ENCODE assay signal across 20 cellular contexts in the genomic region with DNA sequence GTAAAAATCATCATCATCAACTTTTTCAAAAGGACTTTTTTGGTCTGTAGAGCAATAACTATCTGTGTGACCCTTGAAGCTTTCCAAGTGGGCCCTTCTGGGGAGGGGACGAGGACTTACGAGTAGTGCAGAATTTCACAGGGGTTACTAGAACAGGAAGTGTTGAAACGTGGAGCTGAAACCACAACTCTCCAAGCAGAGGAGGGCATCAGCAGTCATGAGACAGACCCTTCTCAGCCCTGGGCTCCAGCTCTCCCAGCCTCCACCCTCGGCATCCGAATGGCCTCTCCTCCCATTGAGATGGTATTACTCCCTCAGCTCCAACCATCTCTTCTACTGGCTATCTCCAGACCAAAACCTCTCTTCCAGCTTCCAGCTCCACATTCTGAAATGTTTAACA. TPM values are rescaled to one million over a fixed set of nuclear protein-coding genes. Genes with fewer than 3 reads are reported as not detected.
DNase-seq lines count a peak whose midpoint lies in the region; ATAC-seq and TF ChIP-seq lines count a peak whose summit lies in the region.
"Had no signal": no experiment of that assay in that cellular context is flagged by ENCODE, and none has a peak within 500 bp of the region (broad histone marks: within the 10 kb centered on the region; RNA-seq: fewer than 3 reads in every experiment).

No MANE protein-coding gene starts in this region.

- no peaks in the 10 kb centered on the region for H3K36me3 ChIP-seq in OCI-LY7 (ENCODE audit: insufficient read depth, low read length)
- H3K36me3 ChIP-seq: adrenal gland, right atrium auricular region had no signal

- H3K4me3 ChIP-seq in NB4 (ENCODE audit: low read depth, low read length) (no peak overlapping the region), OCI-LY7 (ENCODE audit: low read depth, low read length, poor library complexity, severe bottlenecking) (no peak overlapping the region)
- H3K4me3 ChIP-seq: adrenal gland, right atrium auricular region, SJSA1 had no signal

- TF ChIP-seq CTCF in NB4 (IDR thresholded peaks at IDR 0.05; ENCODE audit: low read depth, low read length) = no peak
- no peak for TF ChIP-seq CTCF in OCI-LY7 (conservative IDR thresholded peaks at IDR 0.05; ENCODE audit: low read length)

- intact Hi-C loops in OCI-LY7 (cut with micrococcal nuclease; ENCODE audit: unreplicated experiment) = no loop called here

- BruUV-seq in OCI-LY7 (replicated peaks; lab: Mats Ljungman, UMichigan) = no TSS peak

- H3K9me3 ChIP-seq in OCI-LY7 (ENCODE audit: low read length) = no peaks in the 10 kb centered on the region
- H3K9me3 ChIP-seq: adrenal gland, right atrium auricular region, SJSA1 had no signal

- no peak for ATAC-seq in HG02884 (IDR thresholded peaks at IDR 0.05; ENCODE audit: unreplicated experiment)

- H4K20me1 ChIP-seq in OCI-LY7 (ENCODE audit: insufficient read depth, low read length) = 0 out of 2 replicates have a peak, but pooled peaks cover 4% of the 10 kb centered on the region

- no peaks in the 10 kb centered on the region for H3K9me2 ChIP-seq in OCI-LY7 (ENCODE audit: insufficient read depth, low read length)

- H3K27ac ChIP-seq in OCI-LY7 (ENCODE audit: low read depth, low read length, poor library complexity, severe bottlenecking) = no peak overlapping the region
- H3K27ac ChIP-seq: right atrium auricular region, SJSA1 had no signal

- peak; percentile 81 for DNase-seq in SIG-M5 treated with dmso at 0.1 percent for 504 hours (lab: John Stamatoyannopoulos, UW; ENCODE audit: unreplicated experiment)
- DNase-seq in SIG-M5 (lab: John Stamatoyannopoulos, UW) = no peak
- DNase-seq in NB4 (ENCODE audit: low read depth) = peak; percentile 89
- peak; percentile 89 for DNase-seq in amniotic epithelial cell (ENCODE audit: low read depth)
- DNase-seq in pons (ENCODE audit: low spot score) = peak; percentile 14
- no peak for DNase-seq in NCI-H524 (lab: John Stamatoyannopoulos, UW)
- DNase-seq in OCI-LY7 (ENCODE audit: low spot score) = no peak
- DNase-seq: 8988T; activated CD4-positive, alpha-beta T cell treated with anti-CD3 and anti-CD28 coated beads, Interleukin-2, amount 50 U/mL, for 1 hour; activated T-cell treated with anti-CD3 and anti-CD28 coated beads, Interleukin-2, amount 50 U/mL, for 48 hours; CD4-positive, alpha-beta memory T cell; DMS79; effector memory CD4-positive, alpha-beta T cell; NCI-H146; NCI-H2227 treated with DMSO at 0.1 percent for 48 hours; T-helper 9 cell had no signal

- no peak for TF ChIP-seq POLR2A in NB4 (IDR thresholded peaks at IDR 0.05; ENCODE audit: extremely low read depth, insufficient read length)

- POLR2A ChIA-PET in OCI-LY7 (lab: Charles Lee) = interaction anchor here (0.6 kb wide), 2 partner anchors 32 to 47 kb away, joined by 3 read pairs; no protein-coding TSS in a partner anchor

- CTCF ChIA-PET in OCI-LY7 (lab: Charles Lee; ENCODE audit: unreplicated experiment) = no interaction called here

- no peak overlapping the region for H2AFZ ChIP-seq in OCI-LY7 (ENCODE audit: low read length)

- no peak overlapping the region for H3K4me2 ChIP-seq in OCI-LY7 (ENCODE audit: low read length)

- H3K4me1 ChIP-seq in OCI-LY7 (ENCODE audit: insufficient read depth, low read length, poor library complexity, severe bottlenecking) = peaks cover 4% of the 10 kb centered on the region

- H3K79me2 ChIP-seq in OCI-LY7 (ENCODE audit: insufficient read depth, low read depth, low read length) = no peaks in the 10 kb centered on the region

RNA-seq across cellular contexts. Expression of a gene that starts 3.6 kb away (rescaled TPM):
- 3.1 and 5.6 TPM in 2 replicates for total RNA-seq in OCI-LY7 (2014; rRNA removed; shearing (Covaris generic))
- 8.5 and 9.7 TPM in 2 replicates for total RNA-seq in OCI-LY7 (2022)

RNA-seq across cellular contexts. Expression of a gene that starts 57.5 kb away (rescaled TPM):
- total RNA-seq in OCI-LY7 (2014; rRNA removed; shearing (Covaris generic)) = 11.7 and 15.1 TPM in 2 replicates
- 21.2 and 21.9 TPM in 2 replicates for total RNA-seq in OCI-LY7 (2022)

RNA-seq across cellular contexts. Expression of a gene that starts 57.8 kb away (rescaled TPM):
- 15.4 and 24.3 TPM in 2 replicates for total RNA-seq in OCI-LY7 (2014; rRNA removed; shearing (Covaris generic))
- total RNA-seq in OCI-LY7 (2022) = 27.0 and 27.2 TPM in 2 replicates

Comparison
In these comparisons a context has a peak if more than half of its experiments do, and no peak if none do; other contexts are left out.
1. DNase-seq: peak in SIG-M5 treated with dmso at 0.1 percent for 504 hours (single experiment), NB4 (single experiment), amniotic epithelial cell (single experiment) and pons (single experiment); none in SIG-M5 (single experiment), NCI-H524 (0 of 2) and OCI-LY7 (single experiment).